9 cellular contexts compared by ENCODE assay signal in the genomic region with DNA sequence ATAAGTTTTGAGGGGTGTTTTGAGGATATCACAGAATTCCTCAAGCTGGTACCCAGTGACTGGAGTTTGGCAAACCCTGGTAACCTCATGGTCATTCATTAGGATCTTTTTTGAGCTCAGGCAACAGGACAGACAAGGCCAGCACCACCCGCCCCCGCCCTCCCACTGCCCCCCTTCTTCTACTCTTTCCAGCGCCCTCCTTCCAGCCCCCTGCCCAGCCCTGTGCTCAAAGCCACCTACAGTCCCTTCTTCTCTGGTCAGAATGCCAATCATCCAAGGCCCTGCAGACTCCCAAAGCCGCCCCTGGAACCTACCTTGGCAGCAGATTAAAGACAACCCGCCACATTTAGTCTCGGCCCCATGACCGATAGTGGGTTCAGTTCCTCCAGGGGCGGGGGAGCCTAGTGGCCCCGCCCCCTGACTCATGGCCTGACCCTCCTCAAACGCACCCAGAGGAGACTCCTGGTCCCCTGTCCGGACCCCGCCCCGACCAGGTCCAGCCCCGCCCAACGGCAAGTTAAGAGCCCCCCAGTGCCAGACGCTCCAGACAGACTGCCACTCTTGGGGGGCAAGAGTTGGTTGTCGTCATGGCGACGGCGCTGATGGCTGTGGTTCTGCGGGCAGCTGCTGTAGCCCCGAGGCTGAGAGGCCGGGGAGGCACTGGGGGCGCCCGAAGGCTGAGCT. TPM values are rescaled to one million over a fixed set of nuclear protein-coding genes. Genes with fewer than 3 reads are reported as not detected.
A peak's percentile ranks its signal among the peaks of the same experiment; 100 is the strongest.
DNase-seq lines count a peak whose midpoint lies in the region; ATAC-seq and TF ChIP-seq lines count a peak whose summit lies in the region.
"Had no signal": no experiment of that assay in that cellular context is flagged by ENCODE, and none has a peak within 500 bp of the region (broad histone marks: within the 10 kb centered on the region; RNA-seq: fewer than 3 reads in every experiment).

A gene with protein sequence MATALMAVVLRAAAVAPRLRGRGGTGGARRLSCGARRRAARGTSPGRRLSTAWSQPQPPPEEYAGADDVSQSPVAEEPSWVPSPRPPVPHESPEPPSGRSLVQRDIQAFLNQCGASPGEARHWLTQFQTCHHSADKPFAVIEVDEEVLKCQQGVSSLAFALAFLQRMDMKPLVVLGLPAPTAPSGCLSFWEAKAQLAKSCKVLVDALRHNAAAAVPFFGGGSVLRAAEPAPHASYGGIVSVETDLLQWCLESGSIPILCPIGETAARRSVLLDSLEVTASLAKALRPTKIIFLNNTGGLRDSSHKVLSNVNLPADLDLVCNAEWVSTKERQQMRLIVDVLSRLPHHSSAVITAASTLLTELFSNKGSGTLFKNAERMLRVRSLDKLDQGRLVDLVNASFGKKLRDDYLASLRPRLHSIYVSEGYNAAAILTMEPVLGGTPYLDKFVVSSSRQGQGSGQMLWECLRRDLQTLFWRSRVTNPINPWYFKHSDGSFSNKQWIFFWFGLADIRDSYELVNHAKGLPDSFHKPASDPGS (plus strand): TSS at position 546 of the 684 bp plus-strand sequence. CDS start 42 bp downstream, at position 588.

- peak; percentile 71 for DNase-seq in GM23338 (ENCODE audit: low spot score)
- DNase-seq in RWPE1 (ENCODE audit: low spot score) = peak; percentile 22
- no peak for DNase-seq in esophagus muscularis mucosa (ENCODE audit: extremely low spot score)
- DNase-seq in trophoblast cell = no peak
- no peak for DNase-seq in NCI-H510A (lab: John Stamatoyannopoulos, UW)
- no peak for DNase-seq in GOT3 (lab: John Stamatoyannopoulos, UW)
- DNase-seq in NCI-H2227 (lab: John Stamatoyannopoulos, UW; ENCODE audit: unreplicated experiment) = no peak
- no peak for DNase-seq in GM13977 (ENCODE audit: low spot score)

- no peak within 1 kb of the TSS for H3K14ac ChIP-seq in trophoblast cell (ENCODE audit: low read length)

- H4K8ac ChIP-seq in trophoblast cell (ENCODE audit: low read depth, low read length) = no peak within 1 kb of the TSS

- TF ChIP-seq CTCF in GM23338 (conservative IDR thresholded peaks at IDR 0.05; ENCODE audit: low read depth in 2 of 2) (no peak), RWPE1 (conservative IDR thresholded peaks at IDR 0.05; ENCODE audit: low read depth) (no peak), esophagus muscularis mucosa (IDR thresholded peaks at IDR 0.05) (no peak), GM13977 (IDR thresholded peaks at IDR 0.05; ENCODE audit: extremely low read depth, insufficient read depth, missing control alignments) (no peak)

- POLR2A ChIA-PET in RWPE1 (lab: Yijun Ruan, JAX; ENCODE audit: low non-redundant PET) = no interaction called here

- no peak within 1 kb of the TSS for H3K27ac Mint-ChIP-seq in GM23338

- H3K27me3 ChIP-seq in GM23338 (ENCODE audit: insufficient read depth) = peaks cover 38% of the 10 kb centered on the region
- H3K27me3 ChIP-seq in esophagus muscularis mucosa = peaks cover 6 to 51% (median 23%) of the 10 kb centered on the region in 4 donors
- H3K27me3 ChIP-seq in trophoblast cell (ENCODE audit: insufficient read depth, low read length) = peaks cover 26% of the 10 kb centered on the region

- H3F3A ChIP-seq in GM23338 (replicated peaks; ENCODE audit: low read depth) = peaks cover 9% of the 10 kb centered on the region; the same call in 1 of the 2 replicates

- no peak within 1 kb of the TSS for H2BK12ac ChIP-seq in trophoblast cell (ENCODE audit: low read length)

- H3K36me3 ChIP-seq in GM23338 (ENCODE audit: insufficient read depth) (no peaks in the 10 kb centered on the region), esophagus muscularis mucosa (peaks cover 0 to 2% (median under 1%) of the 10 kb centered on the region in 4 donors), trophoblast cell (ENCODE audit: control insufficient read depth in 1 of 2, insufficient read depth in 2 of 2, low read length in 2 of 2) (peaks cover 0 to under 1% of the 10 kb centered on the region in 2 experiments)
- H3K36me3 ChIP-seq: HAP-1 had no signal

- peaks cover 7% of the 10 kb centered on the region; the same call in 1 of the 2 replicates for H4K20me1 ChIP-seq in GM23338 (replicated peaks; ENCODE audit: insufficient read depth)

- H3K9me3 Mint-ChIP-seq in GM23338 = no peaks in the 10 kb centered on the region

- H3K23ac ChIP-seq in trophoblast cell (ENCODE audit: low read length) = peak within 1 kb of the TSS; percentile 72

- CTCF ChIA-PET in RWPE1 (lab: Yijun Ruan, JAX) = no interaction called here

- no peak within 1 kb of the TSS for H4K91ac ChIP-seq in trophoblast cell (ENCODE audit: low read depth, low read length)

- intact Hi-C loops in esophagus muscularis mucosa (cut with DNase I) = no loop called here

- 28% methylated on average over 19 of the region's 25 CpGs for WGBS in esophagus muscularis mucosa
- WGBS in trophoblast cell (ENCODE audit: extremely low coverage, insufficient coverage, insufficient read length) = no CpG with 5 or more reads among the region's 25 CpGs

- H3K9me2 ChIP-seq in GM23338 (ENCODE audit: insufficient read depth) = no peaks in the 10 kb centered on the region

- H3K4me3 Mint-ChIP-seq in GM23338 = peak within 1 kb of the TSS; percentile 84

- H3K4me1 ChIP-seq in GM23338 (ENCODE audit: insufficient read depth) (peaks cover 14% of the 10 kb centered on the region), esophagus muscularis mucosa (peaks cover 34 to 46% (median 45%) of the 10 kb centered on the region in 4 donors), trophoblast cell (ENCODE audit: control insufficient read depth in 1 of 2, insufficient read depth in 2 of 2, low read length in 2 of 2) (peaks cover 24 to 25% of the 10 kb centered on the region in 2 experiments)

- peak within 1 kb of the TSS; percentile 97 for H3K4me3 ChIP-seq in GM23338
- peak within 1 kb of the TSS; percentile 56 to 61 (median 60) for H3K4me3 ChIP-seq in esophagus muscularis mucosa
- peak within 1 kb of the TSS; percentile 14 for H3K4me3 ChIP-seq in trophoblast cell (ENCODE audit: low read depth, low read length)
- H3K4me3 ChIP-seq: HAP-1 had no signal

- in situ Hi-C loops in GM13977 (cut with MboI; ENCODE audit: low pct_unique_long_range_greater_than_20kb, low sequenced_read_pairs, unreplicated experiment) = no loop called here

- H3K9ac ChIP-seq in trophoblast cell (ENCODE audit: low read length) = no peak within 1 kb of the TSS

- H3K4me2 ChIP-seq in GM23338 = peak within 1 kb of the TSS; percentile 99
- H3K4me2 ChIP-seq in trophoblast cell (ENCODE audit: low read length) = peak within 1 kb of the TSS; percentile 62

- H3K79me1 ChIP-seq in trophoblast cell (ENCODE audit: low read length) = peaks cover 6% of the 10 kb centered on the region

- H3K27ac ChIP-seq in GM23338 (ENCODE audit: low read depth) (no peak within 1 kb of the TSS), RWPE1 (peak within 1 kb of the TSS; percentile 90), esophagus muscularis mucosa (replicated peaks in 1 of 4) (peak within 1 kb of the TSS in 2 of 4 donors; percentile 16 to 69), trophoblast cell (ENCODE audit: low read depth, low read length) (no peak within 1 kb of the TSS)

- no peak for TF ChIP-seq POLR2A in esophagus muscularis mucosa (IDR thresholded peaks at IDR 0.05; ENCODE audit: low read depth)

- ATAC-seq in GM23338 = peak; percentile 14

- peaks cover 16% of the 10 kb centered on the region for H3K4me1 Mint-ChIP-seq in GM23338

- H3K36me3 Mint-ChIP-seq in GM23338 (ENCODE audit: low read depth) = no peaks in the 10 kb centered on the region; the same call in 2 of the 3 replicates

- H3K9me3 ChIP-seq in esophagus muscularis mucosa (no peaks in the 10 kb centered on the region), trophoblast cell (ENCODE audit: insufficient read depth, low read depth, low read length) (peaks cover 7% of the 10 kb centered on the region)
- H3K9me3 ChIP-seq: HAP-1 had no signal

- H2AK5ac ChIP-seq in trophoblast cell (ENCODE audit: low read length) = no peak within 1 kb of the TSS

- H2AFZ ChIP-seq in GM23338 = peak within 1 kb of the TSS; percentile 84
- H2AFZ ChIP-seq in trophoblast cell (ENCODE audit: insufficient read depth, low read length, poor library complexity) = no peak within 1 kb of the TSS

- H2BK120ac ChIP-seq in trophoblast cell (ENCODE audit: insufficient read depth, low read length, poor library complexity) = no peak within 1 kb of the TSS

- no peak for TF ChIP-seq EP300 in esophagus muscularis mucosa (IDR thresholded peaks at IDR 0.05)

- H3K4ac ChIP-seq in trophoblast cell (ENCODE audit: low read depth, low read length) = no peak within 1 kb of the TSS

- H3K18ac ChIP-seq in trophoblast cell (ENCODE audit: low read length) = no peak within 1 kb of the TSS

- no peak within 1 kb of the TSS for H4K12ac ChIP-seq in trophoblast cell (ENCODE audit: low read depth, low read length)

- peaks cover 46% of the 10 kb centered on the region for H3K27me3 Mint-ChIP-seq in GM23338 (ENCODE audit: insufficient read depth, low read depth, poor library complexity)

- no peaks in the 10 kb centered on the region for H3K79me2 ChIP-seq in GM23338 (replicated peaks; ENCODE audit: insufficient read depth)
- H3K79me2 ChIP-seq in trophoblast cell (ENCODE audit: control insufficient read depth, insufficient read depth, low read length, poor library complexity) = peaks cover 3% of the 10 kb centered on the region

- H2BK5ac ChIP-seq in trophoblast cell (ENCODE audit: low read depth, low read length, poor library complexity) = no peak within 1 kb of the TSS

TF ChIP-seq in GM23338, 12 proteins besides CTCF, POLR2A, EP300 and RAD21 (continues in another document):
- no peak for TF ChIP-seq EZH2 (IDR thresholded peaks at IDR 0.05; ENCODE audit: low read depth, unreplicated experiment)
- TF ChIP-seq POLR2AphosphoS5 (IDR thresholded peaks at IDR 0.05; ENCODE audit: low read depth) = 0 out of 2 replicates have a peak, but pooled peaks have one; percentile 21

RNA-seq across cellular contexts. Expression of the gene that starts here (rescaled TPM):
- total RNA-seq in GM23338 (2014; rRNA removed; shearing (Covaris generic)) = 7.2 and 7.7 TPM in 2 replicates
- polyA plus RNA-seq in GM23338 (2016; fragmentation: Nextera tagmentation; extraction: Ambion mirVana) = 4.1 and 4.2 TPM in 2 replicates
- 1 to 10 TPM in 3 of 4 donors, under 1 TPM in 1; 0.83 to 3.4 (median 1.8) TPM for total RNA-seq in esophagus muscularis mucosa
- 1.1 and 1.3 TPM in 2 replicates for polyA plus RNA-seq in trophoblast cell (2013)

Comparison
In these comparisons a context has a peak if more than half of its experiments do, and no peak if none do; other contexts are left out.
1. DNase-seq: peak in GM23338 (single experiment) and RWPE1 (single experiment); none in esophagus muscularis mucosa (single experiment), trophoblast cell (0 of 2), NCI-H510A (single experiment), GOT3 (single experiment), NCI-H2227 (single experiment) and GM13977 (single experiment).
2. H3K4me3 ChIP-seq: peak in every context shown above with its lines; median percentile 97 in GM23338; 60 in esophagus muscularis mucosa; 14 in trophoblast cell.